8 cellular contexts compared by ENCODE assay signal in genomic region chr1:203625623-203626189, GRCh38. TPM values are rescaled to one million over a fixed set of nuclear protein-coding genes. Genes with fewer than 3 reads are reported as not detected.
A peak's percentile ranks its signal among the peaks of the same experiment; 100 is the strongest.
DNase-seq lines count a peak whose midpoint lies in the region; ATAC-seq and TF ChIP-seq lines count a peak whose summit lies in the region.

No MANE protein-coding gene starts in this region.

- 10% methylated on average over 7 of the region's 7 CpGs for WGBS in heart right ventricle, 2 donors

- H3K4me3 Mint-ChIP-seq in CD8-positive, alpha-beta memory T cell, result peak overlapping the region; percentile 69 to 100 (median 98)
- peak overlapping the region; percentile 93 for H3K4me3 Mint-ChIP-seq in activated naive CD8-positive, alpha-beta T cell treated with anti-CD3 and anti-CD28 coated beads, Interleukin-2, amount 10 ng/mL, durations not matched to agents 7 days and 5 days

- no TSS peak for BruUV-seq in Panc1 (replicated peaks; lab: Mats Ljungman, UMichigan)

- H3K27me3 ChIP-seq in CD8-positive, alpha-beta memory T cell (ENCODE audit: insufficient read depth, low read length, poor library complexity, severe bottlenecking), result no peaks in the 10 kb centered on the region
- H3K27me3 ChIP-seq in Panc1 (ENCODE audit: control insufficient read depth, insufficient read depth, low read length), result no peaks in the 10 kb centered on the region
- no peaks in the 10 kb centered on the region for H3K27me3 ChIP-seq in heart right ventricle
- no peaks in the 10 kb centered on the region for H3K27me3 ChIP-seq in rectal smooth muscle tissue (ENCODE audit: control insufficient read depth, insufficient read depth, low read length)

- in situ Hi-C loops in Panc1 (cut with HindIII; ENCODE audit: low pct_unique_long_range_greater_than_20kb, low sequenced_read_pairs), result no loop called here

- peak overlapping the region; percentile 88 for H3K4me3 ChIP-seq in CD8-positive, alpha-beta memory T cell (ENCODE audit: low read length)
- H3K4me3 ChIP-seq in Panc1 (ENCODE audit: low read depth in 2 of 2, low read length in 2 of 2) (peak overlapping the region in 1 of 2 experiments; percentile 70; a peak in 2 of 4 replicates), heart right ventricle (peak overlapping the region in 4 of 10 donors; percentile 15 to 84 (median 80)), rectal smooth muscle tissue (ENCODE audit: low read length) (peak overlapping the region; percentile 82)

- H3K27ac Mint-ChIP-seq in CD8-positive, alpha-beta memory T cell, result peak overlapping the region; percentile 81 to 99 (median 96)
- H3K27ac Mint-ChIP-seq in activated naive CD8-positive, alpha-beta T cell treated with anti-CD3 and anti-CD28 coated beads, Interleukin-2, amount 10 ng/mL, durations not matched to agents 7 days and 5 days, result peak overlapping the region; percentile 81

- no peaks in the 10 kb centered on the region for H3K36me3 ChIP-seq in CD8-positive, alpha-beta memory T cell (ENCODE audit: insufficient read depth, low read length)
- H3K36me3 ChIP-seq in Panc1 (ENCODE audit: control insufficient read depth, insufficient read depth, low read length) (no peaks in the 10 kb centered on the region), heart right ventricle (no peaks in the 10 kb centered on the region), rectal smooth muscle tissue (ENCODE audit: control insufficient read depth, insufficient read depth, low read length) (no peaks in the 10 kb centered on the region)

- peaks cover 31 to 35% (median 34%) of the 10 kb centered on the region in 3 donors for H3K4me1 Mint-ChIP-seq in CD8-positive, alpha-beta memory T cell
- peaks cover 39% of the 10 kb centered on the region for H3K4me1 Mint-ChIP-seq in activated naive CD8-positive, alpha-beta T cell treated with anti-CD3 and anti-CD28 coated beads, Interleukin-2, amount 10 ng/mL, durations not matched to agents 7 days and 5 days

- TF ChIP-seq CTCF in Panc1 (IDR thresholded peaks at IDR 0.05), result peak; percentile 71
- peak in 8 of 9 donors; percentile 32 to 74 (median 52) for TF ChIP-seq CTCF in heart right ventricle (IDR thresholded peaks at IDR 0.05)

- no peaks in the 10 kb centered on the region for H3K9me3 ChIP-seq in CD8-positive, alpha-beta memory T cell (ENCODE audit: low read length)
- H3K9me3 ChIP-seq in Panc1 (ENCODE audit: control insufficient read depth, insufficient read depth, low read depth, low read length), result no peaks in the 10 kb centered on the region
- no peaks in the 10 kb centered on the region for H3K9me3 ChIP-seq in heart right ventricle

- no peaks in the 10 kb centered on the region for H3K27me3 Mint-ChIP-seq in CD8-positive, alpha-beta memory T cell
- no peaks in the 10 kb centered on the region for H3K27me3 Mint-ChIP-seq in activated naive CD8-positive, alpha-beta T cell treated with anti-CD3 and anti-CD28 coated beads, Interleukin-2, amount 10 ng/mL, durations not matched to agents 7 days and 5 days

- CTCF ChIA-PET in CD8-positive, alpha-beta memory T cell (lab: Charles Lee), result interaction anchor here (0.6 to 6.0 kb wide), 27 partner anchors 8 to 358 kb away, joined by 3 to 126 read pairs (median 7); partner anchors contain the start of gene LAX1
- CTCF ChIA-PET in Panc1 (lab: Charles Lee), result interaction anchor here (0.8 to 2.2 kb wide), 4 partner anchors 20 to 120 kb away, joined by 3 to 8 read pairs (median 5); no protein-coding TSS in a partner anchor

- POLR2A ChIA-PET in CD8-positive, alpha-beta memory T cell (lab: Charles Lee), result interaction anchor here (0.6 to 4.3 kb wide), 13 partner anchors 18 to 963 kb away, joined by 3 to 35 read pairs (median 5); partner anchors contain the start of gene LAX1
- POLR2A ChIA-PET in Panc1 (lab: Charles Lee), result interaction anchor here (0.5 to 0.6 kb wide), 2 partner anchors 22 to 599 kb away, joined by 5 read pairs; no protein-coding TSS in a partner anchor
- POLR2A ChIA-PET in activated naive CD8-positive, alpha-beta T cell treated with anti-CD3 and anti-CD28 coated beads, Interleukin-2, amount 10 ng/mL, durations not matched to agents 7 days and 5 days (lab: Charles Lee), result interaction anchor here (1.0 to 3.0 kb wide), 11 partner anchors 11 to 139 kb away, joined by 3 to 28 read pairs (median 7); no protein-coding TSS in a partner anchor

- peaks cover 0 to 27% (median 0%) of the 10 kb centered on the region in 3 donors for H3K36me3 Mint-ChIP-seq in CD8-positive, alpha-beta memory T cell
- H3K36me3 Mint-ChIP-seq in activated naive CD8-positive, alpha-beta T cell treated with anti-CD3 and anti-CD28 coated beads, Interleukin-2, amount 10 ng/mL, durations not matched to agents 7 days and 5 days, result peaks cover 13% of the 10 kb centered on the region

- peaks cover 32% of the 10 kb centered on the region for H3K4me1 ChIP-seq in CD8-positive, alpha-beta memory T cell (ENCODE audit: insufficient read depth, low read length)
- H3K4me1 ChIP-seq in Panc1 (ENCODE audit: control insufficient read depth, insufficient read depth, low read length) (peaks cover 26% of the 10 kb centered on the region), heart right ventricle (peaks cover 10 to 51% (median 31%) of the 10 kb centered on the region in 9 donors), rectal smooth muscle tissue (ENCODE audit: control insufficient read depth, insufficient read depth, low read length) (peaks cover 15% of the 10 kb centered on the region)

- DNase-seq in CD8-positive, alpha-beta memory T cell, result peak; percentile 45 to 83 (median 77)
- DNase-seq in Panc1 (ENCODE audit: low read depth, low spot score) (peak; percentile 36), heart right ventricle (peak in 1 of 2 donors; percentile 56), NCI-H187 treated with DMSO at 0.1 percent for 48 hours (lab: John Stamatoyannopoulos, UW) (no peak), T1000 (lab: John Stamatoyannopoulos, UW) (no peak)
- no peak for DNase-seq in activated naive CD8-positive, alpha-beta T cell treated with anti-CD3 and anti-CD28 coated beads, Interleukin-2, amount 10 ng/mL, durations not matched to agents 7 days and 5 days

- peaks cover 0 to 2% (median 0%) of the 10 kb centered on the region in 5 donors for H3K9me3 Mint-ChIP-seq in CD8-positive, alpha-beta memory T cell
- H3K9me3 Mint-ChIP-seq in activated naive CD8-positive, alpha-beta T cell treated with anti-CD3 and anti-CD28 coated beads, Interleukin-2, amount 10 ng/mL, durations not matched to agents 7 days and 5 days, result no peaks in the 10 kb centered on the region

- H3K27ac ChIP-seq in CD8-positive, alpha-beta memory T cell (ENCODE audit: low read depth, low read length), result peak overlapping the region; percentile 93
- H3K27ac ChIP-seq in Panc1 (ENCODE audit: low read length), result peak overlapping the region; percentile 79
- peak overlapping the region in 9 of 10 donors; percentile 18 to 97 (median 88) for H3K27ac ChIP-seq in heart right ventricle
- H3K27ac ChIP-seq in rectal smooth muscle tissue (ENCODE audit: low read depth, low read length), result peak overlapping the region; percentile 84

- no peak overlapping the region for H3K9ac ChIP-seq in rectal smooth muscle tissue (ENCODE audit: low read length)

- intact Hi-C loops in Panc1 (cut with micrococcal nuclease; ENCODE audit: unreplicated experiment) (loop anchor here (5.0 to 10.0 kb wide), 2 partner anchors 67 to 111 kb away; no protein-coding TSS in a partner anchor), heart right ventricle (cut with DNase I) (loop anchor here in 9 of 10 donors (1.0 to 10.0 kb wide), 17 partner anchors 47 to 291 kb away; partner anchors contain the start of genes ZBED6 (in 2 of the 9) and ZC3H11A (in 2 of the 9))

- ATAC-seq in HG03378 (IDR thresholded peaks at IDR 0.05; ENCODE audit: unreplicated experiment), result peak; percentile 66
- ATAC-seq in Panc1, result no peak
- ATAC-seq in activated naive CD8-positive, alpha-beta T cell treated with anti-CD3 and anti-CD28 coated beads, Interleukin-2, amount 10 ng/mL, durations not matched to agents 7 days and 5 days (ENCODE audit: low read depth), result peak; percentile 44
- peak; percentile 5 to 58 (median 40) for ATAC-seq in heart right ventricle

RNA-seq across cellular contexts. Expression of gene ATP2B4, which starts 0.9 kb away (rescaled TPM):
- total RNA-seq in CD8-positive, alpha-beta memory T cell, result 10 to 100 TPM; 26.8 to 28.9 TPM
- 37.7 TPM for polyA plus RNA-seq in CD8-positive, alpha-beta memory T cell
- total RNA-seq in Panc1 (2021; ENCODE audit: unreplicated experiment) (20.9 TPM), heart right ventricle (100 to 1,000 TPM in 8 of 10 donors, 10 to 100 TPM in 2; 85.2 to 224 (median 125) TPM)
- 15.4 TPM for polyA plus RNA-seq in Panc1 (2012; ENCODE audit: insufficient read length)
- total RNA-seq in activated naive CD8-positive, alpha-beta T cell treated with anti-CD3 and anti-CD28 coated beads, Interleukin-2, amount 10 ng/mL, durations not matched to agents 7 days and 5 days, result 10 to 100 TPM; 64.5 to 67.2 TPM
- 10 to 100 TPM; 64.2 to 85.6 TPM for polyA plus RNA-seq in heart right ventricle

Comparison
In these comparisons a context has a peak if more than half of its experiments do, and no peak if none do; other contexts are left out.
1. DNase-seq: peak in CD8-positive, alpha-beta memory T cell (5 of 5) and Panc1 (single experiment); none in activated naive CD8-positive, alpha-beta T cell treated with anti-CD3 and anti-CD28 coated beads, Interleukin-2, amount 10 ng/mL, durations not matched to agents 7 days and 5 days (single experiment), NCI-H187 treated with DMSO at 0.1 percent for 48 hours (single experiment) and T1000 (single experiment).
2. Peak in every context shown above with its lines, with median percentiles within 50 percentile points of each other: H3K27ac ChIP-seq.